In genomic region chr7:45001138-45001694, GRCh38 we compare ENCODE assay signal across 9 cellular contexts. TPM values are rescaled to one million over a fixed set of nuclear protein-coding genes. Genes with fewer than 3 reads are reported as not detected.
DNase-seq lines count a peak whose midpoint lies in the region; ATAC-seq, FAIRE-seq and TF ChIP-seq lines count a peak whose summit lies in the region.
"Had no signal": no experiment of that assay in that cellular context is flagged by ENCODE, and none has a peak within 500 bp of the region (broad histone marks: within the 10 kb centered on the region; RNA-seq: fewer than 3 reads in every experiment).

No MANE protein-coding gene starts in this region.

- peak overlapping the region; percentile 89 to 99 (median 91) for H3K4me3 Mint-ChIP-seq in CD8-positive, alpha-beta memory T cell
- H3K4me3 Mint-ChIP-seq in activated CD8-positive, alpha-beta T cell treated with anti-CD3 and anti-CD28 coated beads for 36 hours: peak overlapping the region; percentile 83

- H3K4me2 ChIP-seq in endothelial cell of umbilical vein (ENCODE audit: insufficient read depth, low read length): peak overlapping the region; percentile 96

- peak; percentile 48 for ATAC-seq in GM19395 (IDR thresholded peaks at IDR 0.05; ENCODE audit: unreplicated experiment)
- ATAC-seq in activated CD8-positive, alpha-beta T cell treated with anti-CD3 and anti-CD28 coated beads for 36 hours: peak; percentile 41
- ATAC-seq in pancreas: peak in 1 of 4 donors; percentile 5

- H3K9me3 ChIP-seq in CD8-positive, alpha-beta memory T cell (ENCODE audit: low read length): no peaks in the 10 kb centered on the region
- no peaks in the 10 kb centered on the region for H3K9me3 ChIP-seq in endothelial cell of umbilical vein (replicated peaks; ENCODE audit: control insufficient read depth, insufficient read depth, low read length)
- no peaks in the 10 kb centered on the region for H3K9me3 ChIP-seq in pancreas

- TF ChIP-seq POLR2A in endothelial cell of umbilical vein (IDR thresholded peaks at IDR 0.05; ENCODE audit: low read depth, low read length): no peak

- no peaks in the 10 kb centered on the region for H3K9me3 Mint-ChIP-seq in CD8-positive, alpha-beta memory T cell
- no peaks in the 10 kb centered on the region for H3K9me3 Mint-ChIP-seq in activated CD8-positive, alpha-beta T cell treated with anti-CD3 and anti-CD28 coated beads for 36 hours

- no peak for TF ChIP-seq CTCF in LNCaP clone FGC (IDR thresholded peaks at IDR 0.05; ENCODE audit: control insufficient read depth, extremely low read depth, insufficient read depth)
- TF ChIP-seq CTCF in activated CD8-positive, alpha-beta T cell treated with anti-CD3 and anti-CD28 coated beads for 36 hours (IDR thresholded peaks at IDR 0.05): no peak
- TF ChIP-seq CTCF in endothelial cell of umbilical vein (IDR thresholded peaks at IDR 0.05; ENCODE audit: extremely low read depth in 1 of 2, insufficient read depth in 1 of 2, low read depth in 1 of 2, low read length in 2 of 2): no peak
- TF ChIP-seq CTCF in pancreas (IDR thresholded peaks at IDR 0.05): no peak

- no peaks in the 10 kb centered on the region for H4K20me1 ChIP-seq in endothelial cell of umbilical vein (replicated peaks; ENCODE audit: control insufficient read depth, extremely low read depth, insufficient read depth, low read length)

- 11 to 12% methylated on average over 10 of the region's 10 CpGs for WGBS in pancreas, 2 donors

- peaks cover 0 to 16% (median 0%) of the 10 kb centered on the region in 3 donors for H3K36me3 Mint-ChIP-seq in CD8-positive, alpha-beta memory T cell
- peaks cover 29% of the 10 kb centered on the region for H3K36me3 Mint-ChIP-seq in activated CD8-positive, alpha-beta T cell treated with anti-CD3 and anti-CD28 coated beads for 36 hours (ENCODE audit: low read depth)

- H3K27me3 Mint-ChIP-seq in CD8-positive, alpha-beta memory T cell: no peaks in the 10 kb centered on the region
- no peaks in the 10 kb centered on the region for H3K27me3 Mint-ChIP-seq in activated CD8-positive, alpha-beta T cell treated with anti-CD3 and anti-CD28 coated beads for 36 hours

- H3K4me1 Mint-ChIP-seq in CD8-positive, alpha-beta memory T cell: peaks cover 40 to 58% (median 50%) of the 10 kb centered on the region in 3 donors
- peaks cover 53% of the 10 kb centered on the region for H3K4me1 Mint-ChIP-seq in activated CD8-positive, alpha-beta T cell treated with anti-CD3 and anti-CD28 coated beads for 36 hours (ENCODE audit: low read depth)

- H3K27ac Mint-ChIP-seq in CD8-positive, alpha-beta memory T cell: peak overlapping the region; percentile 67 to 96 (median 94)
- peak overlapping the region; percentile 94 for H3K27ac Mint-ChIP-seq in activated CD8-positive, alpha-beta T cell treated with anti-CD3 and anti-CD28 coated beads for 36 hours

- H2AFZ ChIP-seq in endothelial cell of umbilical vein (ENCODE audit: low read depth, low read length): no peak overlapping the region

- peak overlapping the region; percentile 86 for H3K27ac ChIP-seq in CD8-positive, alpha-beta memory T cell (ENCODE audit: low read depth, low read length)
- H3K27ac ChIP-seq in endothelial cell of umbilical vein (ENCODE audit: insufficient read depth, low read depth, low read length): peak overlapping the region; percentile 72
- H3K27ac ChIP-seq in pancreas: peak overlapping the region in 3 of 4 donors; percentile 77 to 82 (median 78)

- peak overlapping the region; percentile 85 for H3K4me3 ChIP-seq in CD8-positive, alpha-beta memory T cell (ENCODE audit: low read length)
- H3K4me3 ChIP-seq in LNCaP clone FGC (ENCODE audit: low read depth, low read length) (peak overlapping the region; percentile 70), endothelial cell of umbilical vein (replicated peaks in 1 of 3; ENCODE audit: insufficient read depth in 1 of 3, low read depth in 1 of 3, low read length in 3 of 3) (peak overlapping the region; percentile 12 to 92 (median 87)), pancreas (peak overlapping the region; percentile 53 to 77 (median 70))

- H3K36me3 ChIP-seq in CD8-positive, alpha-beta memory T cell (ENCODE audit: insufficient read depth, low read length): no peaks in the 10 kb centered on the region
- H3K36me3 ChIP-seq in endothelial cell of umbilical vein (ENCODE audit: control insufficient read depth in 2 of 2, extremely low read depth in 1 of 2, insufficient read depth in 2 of 2, low read length in 2 of 2) (no peaks in the 10 kb centered on the region), pancreas (no peaks in the 10 kb centered on the region)

- no peak for FAIRE-seq in endothelial cell of umbilical vein (lab: Jason Lieb, UNC)
- FAIRE-seq in pancreas (lab: Jason Lieb, UNC): no peak
- FAIRE-seq: TTC549 had no signal

- H3K9ac ChIP-seq in endothelial cell of umbilical vein (replicated peaks; ENCODE audit: extremely low read depth, insufficient read depth, low read length): peak overlapping the region; percentile 93

- CTCF ChIA-PET in CD8-positive, alpha-beta memory T cell (lab: Charles Lee): interaction anchor here (0.9 to 9.9 kb wide), 15 partner anchors 10 to 135 kb away, joined by 3 to 117 read pairs (median 5); partner anchors contain the start of gene MYO1G
- CTCF ChIA-PET in activated CD8-positive, alpha-beta T cell treated with anti-CD3 and anti-CD28 coated beads for 36 hours (lab: Charles Lee): interaction anchor here (0.7 to 3.5 kb wide), 20 partner anchors 10 to 144 kb away, joined by 3 to 23 read pairs (median 4); partner anchors contain the start of genes MYO1G and TBRG4
- CTCF ChIA-PET in endothelial cell of umbilical vein (lab: Charles Lee): interaction anchor here (0.7 to 9.8 kb wide), 10 partner anchors 10 to 135 kb away, joined by 3 to 127 read pairs (median 8); partner anchors contain the start of gene TBRG4

- TSS peak; percentile 44 for BruUV-seq in endothelial cell of umbilical vein (replicated peaks; lab: Mats Ljungman, UMichigan)

- peaks cover 43% of the 10 kb centered on the region for H3K79me2 ChIP-seq in endothelial cell of umbilical vein (ENCODE audit: control insufficient read depth, insufficient read depth, low read length)

- POLR2A ChIA-PET in CD8-positive, alpha-beta memory T cell (lab: Charles Lee): interaction anchor here (0.6 to 4.3 kb wide), 17 partner anchors 10 to 395 kb away, joined by 3 to 81 read pairs (median 5); partner anchors contain the start of genes MYO1G, OGDH and PURB
- POLR2A ChIA-PET in activated CD8-positive, alpha-beta T cell treated with anti-CD3 and anti-CD28 coated beads for 36 hours (lab: Charles Lee): interaction anchor here (0.5 to 10.5 kb wide), 24 partner anchors 10 to 394 kb away, joined by 3 to 328 read pairs (median 6); partner anchors contain the start of genes H2AZ2, MYO1G, PURB and TBRG4
- POLR2A ChIA-PET in endothelial cell of umbilical vein (lab: Charles Lee): interaction anchor here (1.2 to 2.2 kb wide), 3 partner anchors 10 to 15 kb away, joined by 3 to 14 read pairs (median 3); no protein-coding TSS in a partner anchor

- DNase-seq in CD8-positive, alpha-beta memory T cell: peak; percentile 42 to 82 (median 70)
- peak; percentile 58 for DNase-seq in LNCaP clone FGC (ENCODE audit: low read depth)
- peak; percentile 83 for DNase-seq in activated CD8-positive, alpha-beta T cell treated with anti-CD3 and anti-CD28 coated beads for 36 hours
- DNase-seq in endothelial cell of umbilical vein (ENCODE audit: low read depth, low spot score): peak; percentile 17
- DNase-seq in pancreas: peak in 2 of 6 donors; percentile 36 to 38
- DNase-seq in NCI-H446 treated with DMSO at 0.1 percent for 48 hours (lab: John Stamatoyannopoulos, UW): no peak
- no peak for DNase-seq in inferior parietal cortex (ENCODE audit: extremely low spot score)

- intact Hi-C loops in activated CD8-positive, alpha-beta T cell treated with anti-CD3 and anti-CD28 coated beads for 36 hours (cut with micrococcal nuclease): loop anchor here (2.0 kb wide), 1 partner anchor 16 kb away; no protein-coding TSS in a partner anchor
- intact Hi-C loops in endothelial cell of umbilical vein (cut with micrococcal nuclease) (loop anchor here (5.0 kb wide), 1 partner anchor 41 kb away; no protein-coding TSS in a partner anchor), pancreas (cut with DNase I) (no loop called here)

- H3K4me1 ChIP-seq in CD8-positive, alpha-beta memory T cell (ENCODE audit: insufficient read depth, low read length): peaks cover 37% of the 10 kb centered on the region
- H3K4me1 ChIP-seq in endothelial cell of umbilical vein (ENCODE audit: control insufficient read depth, extremely low read depth, insufficient read depth, low read length) (peaks cover 14% of the 10 kb centered on the region), pancreas (peaks cover 7 to 10% (median 8%) of the 10 kb centered on the region in 3 donors)

- H3K9me1 ChIP-seq in endothelial cell of umbilical vein (replicated peaks; ENCODE audit: control insufficient read depth, extremely low read depth, insufficient read depth, low read length): no peaks in the 10 kb centered on the region

- H3K27me3 ChIP-seq in CD8-positive, alpha-beta memory T cell (ENCODE audit: insufficient read depth, low read length, poor library complexity, severe bottlenecking): no peaks in the 10 kb centered on the region
- H3K27me3 ChIP-seq in endothelial cell of umbilical vein (ENCODE audit: control insufficient read depth in 2 of 2, insufficient read depth in 2 of 2, low read length in 2 of 2) (no peaks in the 10 kb centered on the region), pancreas (no peaks in the 10 kb centered on the region)

- dilution Hi-C loops in endothelial cell of umbilical vein (cut with MboI; ENCODE audit: extremely low pct_ligation_motif_present, low sequenced_read_pairs): no loop called here

RNA-seq across cellular contexts. Expression of gene CCM2, which starts 1.2 kb away (rescaled TPM):
- 10 to 100 TPM; 70.6 to 74.8 TPM for total RNA-seq in CD8-positive, alpha-beta memory T cell
- 81.1 TPM for polyA plus RNA-seq in CD8-positive, alpha-beta memory T cell
- 10 to 100 TPM; 72.3 to 77.5 TPM for total RNA-seq in activated CD8-positive, alpha-beta T cell treated with anti-CD3 and anti-CD28 coated beads for 36 hours
- total RNA-seq in endothelial cell of umbilical vein: 57.4 and 66.1 TPM in 2 replicates
- 70.4 and 82.1 TPM in 2 replicates for polyA plus RNA-seq in endothelial cell of umbilical vein
- 60.9 and 68.3 TPM in 2 replicates for polyA plus RNA-seq in endothelial cell of umbilical vein (2011; cell fraction: cytosol; rRNA removed)
- polyA plus RNA-seq in endothelial cell of umbilical vein (2011; cell fraction: nucleus; rRNA removed): 52.5 and 60.0 TPM in 2 replicates
- polyA plus RNA-seq in endothelial cell of umbilical vein (2012): 41.7 and 45.2 TPM in 2 replicates
- 40.4 and 49.1 TPM in 2 replicates for polyA minus RNA-seq in endothelial cell of umbilical vein
- 13.0 TPM for polyA minus RNA-seq in endothelial cell of umbilical vein (2011; cell fraction: cytosol; rRNA and poly(A)+ RNA removed)
- 18.2 and 20.2 TPM in 2 replicates for polyA minus RNA-seq in endothelial cell of umbilical vein (2011; cell fraction: nucleus; rRNA and poly(A)+ RNA removed)
- total RNA-seq in pancreas: 10 to 100 TPM; 13.4 to 19.5 (median 14.8) TPM
- polyA plus RNA-seq in pancreas: 10 to 100 TPM; 33.5 to 33.7 TPM

RNA-seq across cellular contexts. Expression of gene MYO1G, which starts 22.4 kb away (rescaled TPM):
- total RNA-seq in CD8-positive, alpha-beta memory T cell: 100 to 1,000 TPM; 363 to 374 TPM
- polyA plus RNA-seq in CD8-positive, alpha-beta memory T cell: 182 TPM
- total RNA-seq in activated CD8-positive, alpha-beta T cell treated with anti-CD3 and anti-CD28 coated beads for 36 hours: 100 to 1,000 TPM; 399 to 403 TPM
- total RNA-seq in endothelial cell of umbilical vein: 0.11 and 0.12 TPM in 2 replicates
- polyA plus RNA-seq in endothelial cell of umbilical vein: 0.06 TPM in 1 of 2 replicates, not detected in the other
- polyA plus RNA-seq in endothelial cell of umbilical vein (2011; cell fraction: cytosol; rRNA removed): 0.03 TPM in 1 of 2 replicates, not detected in the other
- polyA plus RNA-seq in endothelial cell of umbilical vein (2011; cell fraction: nucleus; rRNA removed): 0.11 and 0.15 TPM in 2 replicates
- polyA plus RNA-seq in endothelial cell of umbilical vein (2012): 0.07 TPM in 1 of 2 replicates, not detected in the other
- polyA minus RNA-seq in endothelial cell of umbilical vein: 0.05 and 0.15 TPM in 2 replicates
- 47.1 TPM for polyA minus RNA-seq in endothelial cell of umbilical vein (2011; cell fraction: cytosol; rRNA and poly(A)+ RNA removed)
- 0.38 and 0.48 TPM in 2 replicates for polyA minus RNA-seq in endothelial cell of umbilical vein (2011; cell fraction: nucleus; rRNA and poly(A)+ RNA removed)
- 1 to 10 TPM in 4 of 6 donors, under 1 TPM in 2; 0.28 to 3.1 (median 1.1) TPM for total RNA-seq in pancreas
- 1 to 10 TPM; 1.1 to 1.5 TPM for polyA plus RNA-seq in pancreas

Comparison
In these comparisons a context has a peak if more than half of its experiments do, and no peak if none do; other contexts are left out.
1. DNase-seq: peak in CD8-positive, alpha-beta memory T cell (5 of 5), LNCaP clone FGC (single experiment), activated CD8-positive, alpha-beta T cell treated with anti-CD3 and anti-CD28 coated beads for 36 hours (single experiment) and endothelial cell of umbilical vein (single experiment); none in NCI-H446 treated with DMSO at 0.1 percent for 48 hours (single experiment) and inferior parietal cortex (single experiment).
2. RNA of gene MYO1G, which starts 22.4 kb away (total RNA-seq): 399 to 403 TPM in activated CD8-positive, alpha-beta T cell treated with anti-CD3 and anti-CD28 coated beads for 36 hours and 363 to 374 TPM in CD8-positive, alpha-beta memory T cell; 0.28 to 3.1 TPM in pancreas and 0.11 to 0.12 TPM in endothelial cell of umbilical vein; every median in the first group is over 10 times any median in the second.
3. intact Hi-C loops: an anchor here in activated CD8-positive, alpha-beta T cell treated with anti-CD3 and anti-CD28 coated beads for 36 hours (2.0 kb wide) and endothelial cell of umbilical vein (5.0 kb wide); none called in pancreas.
4. Peak in every context shown above with its lines, with median percentiles within 50 percentile points of each other: H3K27ac ChIP-seq and H3K4me3 ChIP-seq.